Comparison of ENCODE assay signal across 17 cellular contexts in the genomic region with DNA sequence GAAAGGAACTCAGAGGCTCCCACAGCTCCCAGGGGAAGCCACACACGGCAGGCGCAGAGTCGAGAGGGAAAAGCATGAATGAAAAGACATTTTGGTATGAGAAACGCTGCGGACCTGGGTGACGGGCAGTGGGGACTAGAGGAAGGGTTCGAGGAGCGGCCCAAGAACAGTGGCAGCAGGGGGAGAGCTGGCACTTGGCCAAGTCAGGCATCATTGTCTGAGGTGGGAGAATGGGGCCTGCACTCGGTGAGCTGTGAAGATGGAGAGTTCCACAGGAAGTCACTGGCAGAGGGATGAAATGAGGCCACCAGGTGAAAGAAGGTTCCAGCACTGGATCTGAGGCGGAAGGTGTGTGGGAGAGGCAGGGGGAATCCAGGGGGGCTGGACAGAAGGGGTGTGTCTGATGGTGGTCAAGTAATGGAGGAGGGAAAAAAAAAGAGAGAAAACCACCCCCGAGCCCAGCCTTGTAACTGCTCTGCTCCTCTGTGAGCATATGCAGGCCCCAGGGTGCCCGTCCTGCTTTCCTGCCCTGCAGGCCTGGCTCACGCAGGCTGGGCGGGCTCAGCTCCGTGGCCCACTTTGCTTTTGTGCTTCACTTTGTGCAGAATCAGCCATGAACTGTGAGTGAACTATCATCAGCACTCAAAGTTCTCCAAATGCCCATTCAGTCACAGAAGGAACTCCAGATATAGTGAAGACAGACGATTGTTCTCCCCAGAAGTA.
"Had no signal": no experiment of that assay in that cellular context is flagged by ENCODE, and none has a peak within 500 bp of the region (broad histone marks: within the 10 kb centered on the region; RNA-seq: fewer than 3 reads in every experiment).

No MANE protein-coding gene starts in this region.

- H3K4me3 ChIP-seq: coronary artery, tibial nerve had no signal

- H3K27me3 Mint-ChIP-seq: activated CD8-positive, alpha-beta memory T cell treated with anti-CD3 and anti-CD28 coated beads, Interleukin-2, amount 10 ng/mL, durations not matched to agents 7 days and 5 days; activated naive CD8-positive, alpha-beta T cell treated with anti-CD3 and anti-CD28 coated beads, Interleukin-2, amount 10 ng/mL, durations not matched to agents 7 days and 5 days; activated T-cell treated with anti-CD3 and anti-CD28 coated beads, Interleukin-2, amount 50 U/mL, for 24 hours had no signal

- H3K36me3 ChIP-seq: neutrophil had no signal

- H3K9me3 Mint-ChIP-seq: activated naive CD8-positive, alpha-beta T cell treated with anti-CD3 and anti-CD28 coated beads, Interleukin-2, amount 10 ng/mL, durations not matched to agents 7 days and 5 days; activated T-cell treated with anti-CD3 and anti-CD28 coated beads, Interleukin-2, amount 50 U/mL, for 24 hours; mesothelial cell of epicardium; stimulated activated effector memory CD8-positive, alpha-beta T cell treated with anti-CD3 and anti-CD28 coated beads, Interleukin-12 subunit alpha, Interleukin-12 subunit beta, amount 100 ng/mL, for 72 hours; T-helper 2 cell treated with Interferon-gamma antibody and Interleukin-4, amounts not matched to agents 5 μg/mL and 100 μg/mL, for 36 hours had no signal

- FAIRE-seq: keratinocyte had no signal

- H3K36me3 Mint-ChIP-seq: activated CD8-positive, alpha-beta memory T cell treated with anti-CD3 and anti-CD28 coated beads, Interleukin-2, amount 10 ng/mL, durations not matched to agents 7 days and 5 days; activated naive CD8-positive, alpha-beta T cell treated with anti-CD3 and anti-CD28 coated beads, Interleukin-2, amount 10 ng/mL, durations not matched to agents 7 days and 5 days; stimulated activated effector memory CD8-positive, alpha-beta T cell treated with anti-CD3 and anti-CD28 coated beads, Interleukin-12 subunit alpha, Interleukin-12 subunit beta, amount 100 ng/mL, for 72 hours had no signal

- H3K27ac ChIP-seq: coronary artery, epithelial cell of prostate, neutrophil, tibial nerve had no signal

- H3K4me1 Mint-ChIP-seq: mesothelial cell of epicardium had no signal

- H3K4me3 Mint-ChIP-seq: activated CD8-positive, alpha-beta memory T cell treated with anti-CD3 and anti-CD28 coated beads, Interleukin-2, amount 10 ng/mL, durations not matched to agents 7 days and 5 days; activated naive CD8-positive, alpha-beta T cell treated with anti-CD3 and anti-CD28 coated beads, Interleukin-2, amount 10 ng/mL, durations not matched to agents 7 days and 5 days; activated T-cell treated with anti-CD3 and anti-CD28 coated beads, Interleukin-2, amount 50 U/mL, for 24 hours; mesothelial cell of epicardium; stimulated activated effector memory CD8-positive, alpha-beta T cell treated with anti-CD3 and anti-CD28 coated beads, Interleukin-12 subunit alpha, Interleukin-12 subunit beta, amount 100 ng/mL, for 72 hours; T-helper 2 cell treated with Interferon-gamma antibody and Interleukin-4, amounts not matched to agents 5 μg/mL and 100 μg/mL, for 36 hours had no signal

- H3K4me1 ChIP-seq: tibial nerve had no signal

- H3K27ac Mint-ChIP-seq: activated CD8-positive, alpha-beta memory T cell treated with anti-CD3 and anti-CD28 coated beads, Interleukin-2, amount 10 ng/mL, durations not matched to agents 7 days and 5 days; activated naive CD8-positive, alpha-beta T cell treated with anti-CD3 and anti-CD28 coated beads, Interleukin-2, amount 10 ng/mL, durations not matched to agents 7 days and 5 days; activated T-cell treated with anti-CD3 and anti-CD28 coated beads, Interleukin-2, amount 50 U/mL, for 24 hours; stimulated activated effector memory CD8-positive, alpha-beta T cell treated with anti-CD3 and anti-CD28 coated beads, Interleukin-12 subunit alpha, Interleukin-12 subunit beta, amount 100 ng/mL, for 72 hours; T-helper 2 cell treated with Interferon-gamma antibody and Interleukin-4, amounts not matched to agents 5 μg/mL and 100 μg/mL, for 36 hours had no signal

- H3K27me3 ChIP-seq: neutrophil, tibial nerve had no signal

- DNase-seq: activated CD4-positive, alpha-beta T cell treated with anti-CD3 and anti-CD28 coated beads, Interleukin-2, amount 50 U/mL, for 48 hours; activated CD4-positive, CD25-positive, alpha-beta regulatory T cell treated with anti-CD3 and anti-CD28 coated beads, Interleukin-2, amount 50 U/mL, for 72 hours; activated CD8-positive, alpha-beta memory T cell treated with anti-CD3 and anti-CD28 coated beads, Interleukin-2, amount 10 ng/mL, durations not matched to agents 7 days and 5 days; activated effector memory CD4-positive, alpha-beta T cell treated with anti-CD3 and anti-CD28 coated beads, Interleukin-2, amount 50 U/mL, for 16 hours; activated naive CD8-positive, alpha-beta T cell treated with anti-CD3 and anti-CD28 coated beads, Interleukin-2, amount 10 ng/mL, durations not matched to agents 7 days and 5 days; activated T-cell treated with anti-CD3 and anti-CD28 coated beads, Interleukin-2, amount 50 U/mL, for 24 hours; aorta; effector memory CD4-positive, alpha-beta T cell; posterior cingulate gyrus had no signal

- H3K9me3 ChIP-seq: neutrophil, tibial nerve had no signal
